8 cellular contexts compared by ENCODE assay signal in genomic region chr5:133423618-133424282, GRCh38.
DNase-seq lines count a peak whose midpoint lies in the region; ATAC-seq and TF ChIP-seq lines count a peak whose summit lies in the region.

No MANE protein-coding gene starts in this region.

- WGBS in mammary epithelial cell (ENCODE audit: low coverage, missing lambda C conversion rate), result 28% methylated on average over 21 of the region's 30 CpGs

- H3K4me3 ChIP-seq in KMS-11 (IDR thresholded peaks at IDR 0.05; ENCODE audit: insufficient read depth, low read depth, low read length), result no peak overlapping the region
- no peak overlapping the region for H3K4me3 ChIP-seq in mammary epithelial cell (replicated peaks in 1 of 3; ENCODE audit: insufficient read depth in 1 of 3, low read depth in 2 of 3, low read length in 3 of 3)

- BruUV-seq in mammary epithelial cell (replicated peaks; lab: Mats Ljungman, UMichigan), result no TSS peak

- in situ Hi-C loops in mammary epithelial cell (cut with MboI; ENCODE audit: low sequenced_read_pairs in 2 of 2), result no loop called here

- H4K20me1 ChIP-seq in KMS-11 (ENCODE audit: insufficient read depth) (no peaks in the 10 kb centered on the region), mammary epithelial cell (ENCODE audit: insufficient read depth, low read length) (no peaks in the 10 kb centered on the region)

- H3K4me2 ChIP-seq in KMS-11, result no peak overlapping the region; the same call in 1 of the 2 replicates
- peak overlapping the region; percentile 39 for H3K4me2 ChIP-seq in mammary epithelial cell (ENCODE audit: insufficient read depth, low read depth, low read length)

- H3K9ac ChIP-seq in KMS-11 (no peak overlapping the region), mammary epithelial cell (ENCODE audit: insufficient read depth, low read length) (no peak overlapping the region)

- intact Hi-C loops in mammary epithelial cell (cut with micrococcal nuclease), result loop anchor here (1.0 to 2.0 kb wide), 3 partner anchors 37 to 445 kb away; no protein-coding TSS in a partner anchor

- H3K4me1 ChIP-seq in KMS-11 (ENCODE audit: low read depth, poor library complexity, severe bottlenecking) (no peaks in the 10 kb centered on the region), mammary epithelial cell (ENCODE audit: insufficient read depth, low read length) (peaks cover 21% of the 10 kb centered on the region)

- peak; percentile 45 for DNase-seq in COLO668 (lab: John Stamatoyannopoulos, UW; ENCODE audit: unreplicated experiment)
- peak; percentile 69 for DNase-seq in mammary epithelial cell
- DNase-seq in kidney tubule cell (ENCODE audit: low spot score), result peak; percentile 67
- peak; percentile 61 to 69 for DNase-seq in stimulated activated CD4-positive, alpha-beta T cell treated with anti-CD3 and anti-CD28 coated beads, Interleukin-4, amount 100 ng/mL, for 48 hours (ENCODE audit: low read depth in 2 of 2)
- DNase-seq in GF-D8 (lab: John Stamatoyannopoulos, UW), result no peak

- dilution Hi-C loops in mammary epithelial cell (cut with HindIII; ENCODE audit: low sequenced_read_pairs), result no loop called here

- TF ChIP-seq CTCF in KMS-11 (conservative IDR thresholded peaks at IDR 0.05; ENCODE audit: low read depth, low read length), result peak; percentile 86
- TF ChIP-seq CTCF in VCaP (conservative IDR thresholded peaks at IDR 0.05), result peak; percentile 94
- TF ChIP-seq CTCF in mammary epithelial cell (conservative IDR thresholded peaks at IDR 0.05 in 1 of 2, IDR thresholded peaks at IDR 0.05 in 1 of 2; ENCODE audit: extremely low read depth in 1 of 2, insufficient read depth in 1 of 2, low read depth in 1 of 2, low read length in 2 of 2), result peak; percentile 72 to 75

- ATAC-seq in GM21360 (IDR thresholded peaks at IDR 0.05; ENCODE audit: unreplicated experiment), result peak; percentile 64

- no peaks in the 10 kb centered on the region for H3K79me2 ChIP-seq in KMS-11 (ENCODE audit: insufficient read depth, low read depth)
- no peaks in the 10 kb centered on the region for H3K79me2 ChIP-seq in mammary epithelial cell (ENCODE audit: insufficient read depth, low read length)

- H3K9me3 ChIP-seq in mammary epithelial cell (replicated peaks; ENCODE audit: insufficient read depth, low read length), result no peaks in the 10 kb centered on the region

- H3K27me3 ChIP-seq in KMS-11 (ENCODE audit: insufficient read depth, low read depth) (no peaks in the 10 kb centered on the region), mammary epithelial cell (ENCODE audit: insufficient read depth, low read length) (no peaks in the 10 kb centered on the region)

- H3K36me3 ChIP-seq in KMS-11 (ENCODE audit: insufficient read depth) (no peaks in the 10 kb centered on the region), mammary epithelial cell (ENCODE audit: insufficient read depth, low read length) (no peaks in the 10 kb centered on the region)

- H2AFZ ChIP-seq in KMS-11 (ENCODE audit: low read depth) (peak overlapping the region; percentile 36; the same call in 1 of the 2 replicates), mammary epithelial cell (ENCODE audit: low read depth, low read length) (peak overlapping the region; percentile 66)

- CTCF ChIA-PET in mammary epithelial cell (lab: Charles Lee; ENCODE audit: low non-redundant PET), result interaction anchor here (0.5 to 0.8 kb wide), 18 partner anchors 9 to 1346 kb away, joined by 3 to 11 read pairs (median 4); no protein-coding TSS in a partner anchor

- no peak overlapping the region for H3K27ac ChIP-seq in KMS-11
- H3K27ac ChIP-seq in VCaP, result no peak overlapping the region
- peak overlapping the region; percentile 11 for H3K27ac ChIP-seq in mammary epithelial cell (ENCODE audit: insufficient read depth, low read depth, low read length)
